Comparison of ENCODE assay signal across 28 cellular contexts in the genomic region with DNA sequence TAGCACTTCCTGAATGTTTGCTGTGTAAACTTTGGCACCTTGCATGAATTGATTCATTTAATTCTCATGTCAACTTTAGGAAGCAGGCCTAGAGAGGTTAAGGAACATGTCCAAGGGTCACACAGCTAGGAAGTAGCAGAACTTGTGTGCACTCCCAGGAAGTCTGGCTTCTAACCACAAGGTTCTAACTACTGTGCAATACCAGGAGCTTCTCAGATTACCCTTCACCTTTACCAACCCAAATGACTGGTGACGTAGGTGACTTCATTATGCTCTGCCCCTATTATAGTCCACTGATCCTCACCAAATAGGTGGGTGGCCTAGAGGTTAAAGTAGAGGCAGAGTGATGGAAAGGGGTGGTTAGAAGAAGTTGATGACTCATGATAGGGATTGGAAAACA. TPM values are rescaled to one million over a fixed set of nuclear protein-coding genes. Genes with fewer than 3 reads are reported as not detected.
"Had no signal": no experiment of that assay in that cellular context is flagged by ENCODE, and none has a peak within 500 bp of the region (broad histone marks: within the 10 kb centered on the region; RNA-seq: fewer than 3 reads in every experiment).

No MANE protein-coding gene starts in this region.

- H3K4me3 Mint-ChIP-seq: dendritic cell treated with granulocyte-macrophage colony-stimulating factor and Interleukin-4, amounts not matched to agents 40 ng/mL and 50 ng/mL, for 4 days; endodermal cell; naive thymus-derived CD8-positive, alpha-beta T cell; nephron progenitor cell; stimulated activated naive CD8-positive, alpha-beta T cell treated with anti-CD3 and anti-CD28 coated beads, Interleukin-15, amount 100 ng/mL, for 72 hours had no signal

- H3K9me3 ChIP-seq: colonic mucosa, esophagus muscularis mucosa, gastroesophageal sphincter, heart left ventricle, left ventricle myocardium inferior, lower lobe of right lung, suprapubic skin, transverse colon, vagina had no signal

- ATAC-seq: foreskin keratinocyte; gastroesophageal sphincter; heart left ventricle; left cardiac atrium; naive thymus-derived CD8-positive, alpha-beta T cell; sciatic nerve; stimulated activated naive CD8-positive, alpha-beta T cell treated with anti-CD3 and anti-CD28 coated beads, Interleukin-15, amount 100 ng/mL, for 72 hours had no signal

- H3K4me2 ChIP-seq: hepatocyte, smooth muscle cell had no signal

- H3K36me3 ChIP-seq: colonic mucosa, esophagus muscularis mucosa, gastroesophageal sphincter, heart left ventricle, left ventricle myocardium inferior, lower lobe of right lung, suprapubic skin, transverse colon, vagina had no signal

- H3K27me3 Mint-ChIP-seq: dendritic cell treated with granulocyte-macrophage colony-stimulating factor and Interleukin-4, amounts not matched to agents 40 ng/mL and 50 ng/mL, for 4 days; stimulated activated naive CD8-positive, alpha-beta T cell treated with anti-CD3 and anti-CD28 coated beads, Interleukin-15, amount 100 ng/mL, for 72 hours had no signal

- H3K4me3 ChIP-seq: colonic mucosa, esophagus muscularis mucosa, gastroesophageal sphincter, heart left ventricle, hepatocyte, left ventricle myocardium inferior, lower lobe of right lung, smooth muscle cell, suprapubic skin, transverse colon, vagina had no signal

- DNase-seq: colonic mucosa; effector CD8-positive, alpha-beta T cell; endodermal cell; foreskin keratinocyte; heart left ventricle; left cardiac atrium; left ventricle myocardium inferior; lower lobe of right lung; naive thymus-derived CD8-positive, alpha-beta T cell; nephron progenitor cell; nucleus accumbens; posterior cingulate gyrus; stimulated activated CD4-positive, alpha-beta T cell treated with anti-CD3 and anti-CD28 coated beads, Interleukin-12 subunit alpha, Interleukin-12 subunit beta, amount 100 ng/mL, for 4 hours; stimulated activated CD4-positive, alpha-beta T cell treated with anti-CD3 and anti-CD28 coated beads, Interleukin-1b, Interleukin-23, amount 100 ng/mL, for 48 hours; stimulated activated CD4-positive, alpha-beta T cell treated with anti-CD3 and anti-CD28 coated beads, Interleukin-4, amount 100 ng/mL, for 1 hour; stimulated activated CD8-positive, alpha-beta memory T cell treated with anti-CD3 and anti-CD28 coated beads, Interleukin-4, amount 100 ng/mL, for 48 hours; stimulated activated naive CD4-positive, alpha-beta T cell; stimulated activated naive CD8-positive, alpha-beta T cell treated with anti-CD3 and anti-CD28 coated beads, Interleukin-15, amount 100 ng/mL, for 72 hours; transverse colon had no signal

- H2AFZ ChIP-seq: hepatocyte had no signal

- H3K27ac Mint-ChIP-seq: dendritic cell treated with granulocyte-macrophage colony-stimulating factor and Interleukin-4, amounts not matched to agents 40 ng/mL and 50 ng/mL, for 4 days; endodermal cell; naive thymus-derived CD8-positive, alpha-beta T cell; nephron progenitor cell; stimulated activated naive CD8-positive, alpha-beta T cell treated with anti-CD3 and anti-CD28 coated beads, Interleukin-15, amount 100 ng/mL, for 72 hours had no signal

- FAIRE-seq: islet of Langerhans had no signal

- H3K4me1 ChIP-seq: colonic mucosa, esophagus muscularis mucosa, foreskin keratinocyte, gastroesophageal sphincter, lower lobe of right lung, suprapubic skin, transverse colon had no signal

- H3K27me3 ChIP-seq: colonic mucosa, foreskin keratinocyte, gastroesophageal sphincter, heart left ventricle, hepatocyte, suprapubic skin, transverse colon, vagina had no signal

- H3K79me2 ChIP-seq: hepatocyte had no signal

- H3K4me1 Mint-ChIP-seq: endodermal cell; naive thymus-derived CD8-positive, alpha-beta T cell; nephron progenitor cell; stimulated activated naive CD8-positive, alpha-beta T cell treated with anti-CD3 and anti-CD28 coated beads, Interleukin-15, amount 100 ng/mL, for 72 hours had no signal

- H3K36me3 Mint-ChIP-seq: naive thymus-derived CD8-positive, alpha-beta T cell had no signal

- H3K27ac ChIP-seq: colonic mucosa, esophagus muscularis mucosa, foreskin keratinocyte, gastroesophageal sphincter, heart left ventricle, hepatocyte, left ventricle myocardium inferior, lower lobe of right lung, suprapubic skin, transverse colon, vagina had no signal

- H3K9me3 Mint-ChIP-seq: dendritic cell treated with granulocyte-macrophage colony-stimulating factor and Interleukin-4, amounts not matched to agents 40 ng/mL and 50 ng/mL, for 4 days had no signal

RNA-seq across cellular contexts. Expression of a gene that starts 14.4 kb away (rescaled TPM):
- total RNA-seq: naive thymus-derived CD8-positive, alpha-beta T cell had no signal
- polyA plus RNA-seq: foreskin keratinocyte; naive thymus-derived CD8-positive, alpha-beta T cell had no signal
